In genomic region chr17:8079291-8080207, GRCh38 we compare ENCODE assay signal across 8 cellular contexts. TPM values are rescaled to one million over a fixed set of nuclear protein-coding genes. Genes with fewer than 3 reads are reported as not detected.
DNase-seq lines count a peak whose midpoint lies in the region; ATAC-seq, FAIRE-seq and TF ChIP-seq lines count a peak whose summit lies in the region.

No MANE protein-coding gene starts in this region.

- CTCF ChIA-PET in IMR-90 (lab: Yijun Ruan, JAX), result interaction anchor here (1.0 kb wide), 1 partner anchor 40 kb away, joined by 3 read pairs; no protein-coding TSS in a partner anchor

- H2BK20ac ChIP-seq in IMR-90 (ENCODE audit: low read depth, low read length), result no peak overlapping the region

- ATAC-seq in IMR-90 (ENCODE audit: low read depth), result peak; percentile 98

- H2AFZ ChIP-seq in IMR-90 (replicated peaks; ENCODE audit: low read length, poor library complexity) (peak overlapping the region; percentile 92), neuronal stem cell (ENCODE audit: low read length) (peak overlapping the region; percentile 89)

- DNase-seq in NCI-H524 (lab: John Stamatoyannopoulos, UW) (peak; percentile 27 to 72), NCI-H524 treated with DMSO at 0.1 percent for 48 hours (lab: John Stamatoyannopoulos, UW) (no peak), IMR-90 (peak; percentile 33), frontal cortex (ENCODE audit: low spot score in 2 of 2) (peak; percentile 79 to 92), neuronal stem cell (ENCODE audit: low spot score) (peak; percentile 80)
- peak; percentile 91 for DNase-seq in activated effector memory CD4-positive, alpha-beta T cell treated with anti-CD3 and anti-CD28 coated beads, Interleukin-2, amount 50 U/mL, for 16 hours

- no peak overlapping the region for H4K5ac ChIP-seq in IMR-90 (ENCODE audit: low read depth, low read length)

- H3K4me2 ChIP-seq in IMR-90 (ENCODE audit: low read depth, low read length) (peak overlapping the region; percentile 98), neuronal stem cell (ENCODE audit: insufficient read depth, low read length, poor library complexity, severe bottlenecking) (peak overlapping the region; percentile 83)

- peak; percentile 63 for TF ChIP-seq RAD21 in IMR-90 (IDR thresholded peaks at IDR 0.05; ENCODE audit: low read length)

- H3K4me1 ChIP-seq in IMR-90 (ENCODE audit: control insufficient read depth, insufficient read depth, low read length) (0 out of 2 replicates have a peak, but pooled peaks cover 1% of the 10 kb centered on the region), neuronal stem cell (ENCODE audit: control insufficient read depth in 2 of 2, insufficient read depth in 1 of 2, low read depth in 1 of 2, low read length in 2 of 2) (no peaks in the 10 kb centered on the region), subcutaneous abdominal adipose tissue (ENCODE audit: control insufficient read depth in 5 of 5, insufficient read depth in 5 of 5, low read length in 5 of 5) (peaks cover 0 to 16% (median 14%) of the 10 kb centered on the region in 5 donors)

- H3K4me3 ChIP-seq in IMR-90 (ENCODE audit: insufficient read depth, low read depth, low read length) (peak overlapping the region; percentile 48), neuronal stem cell (ENCODE audit: low read length in 2 of 2) (peak overlapping the region; percentile 37 to 85), subcutaneous abdominal adipose tissue (ENCODE audit: low read depth in 1 of 5, low read length in 5 of 5) (peak overlapping the region in 4 of 5 donors; percentile 51 to 68 (median 60))

- H3K4ac ChIP-seq in IMR-90 (ENCODE audit: low read depth, low read length), result no peak overlapping the region
- H3K4ac ChIP-seq in neuronal stem cell (ENCODE audit: low read length), result no peak overlapping the region

- no peaks in the 10 kb centered on the region for H3K36me3 ChIP-seq in IMR-90 (ENCODE audit: control insufficient read depth, insufficient read depth, low read length)
- H3K36me3 ChIP-seq in neuronal stem cell (replicated peaks in 1 of 2; ENCODE audit: control insufficient read depth in 2 of 2, insufficient read depth in 2 of 2, low read length in 2 of 2), result no peaks in the 10 kb centered on the region
- no peaks in the 10 kb centered on the region for H3K36me3 ChIP-seq in subcutaneous abdominal adipose tissue (ENCODE audit: control insufficient read depth in 5 of 5, insufficient read depth in 5 of 5, low read length in 5 of 5)

- no peaks in the 10 kb centered on the region for H3K9me1 ChIP-seq in IMR-90 (ENCODE audit: insufficient read depth, low read length)

- POLR2A ChIA-PET in IMR-90 (lab: Charles Lee; ENCODE audit: unreplicated experiment), result no interaction called here

- H4K91ac ChIP-seq in IMR-90 (ENCODE audit: insufficient read depth, low read depth, low read length) (no peak overlapping the region), neuronal stem cell (ENCODE audit: low read depth, low read length, poor library complexity) (no peak overlapping the region)

- no peaks in the 10 kb centered on the region for H4K20me1 ChIP-seq in IMR-90 (ENCODE audit: insufficient read depth, low read length)

- BruUV-seq in IMR-90 (replicated peaks; lab: Mats Ljungman, UMichigan), result no TSS peak

- WGBS in IMR-90 (ENCODE audit: extremely low coverage in 2 of 2, insufficient read length in 1 of 2), 2 experiments, result 2% methylated on average over 42 of the region's 87 CpGs; no CpG with 5 or more reads in 1 of the 2 experiments
- no CpG with 5 or more reads among the region's 87 CpGs for WGBS in neuronal stem cell (ENCODE audit: extremely low coverage in 2 of 2, insufficient read length in 2 of 2, insufficient replicate concordance in 1 of 2), 2 donors

- H2AK9ac ChIP-seq in IMR-90 (replicated peaks; ENCODE audit: low read depth, low read length, poor library complexity), result no peak overlapping the region

- H3K27ac ChIP-seq in IMR-90 (ENCODE audit: insufficient read depth, low read length), result no peak overlapping the region
- H3K27ac ChIP-seq in neuronal stem cell (replicated peaks; ENCODE audit: low read length), result no peak overlapping the region
- H3K27ac ChIP-seq in subcutaneous abdominal adipose tissue (ENCODE audit: low read depth, low read length), result no peak overlapping the region

- H3K18ac ChIP-seq in IMR-90 (ENCODE audit: low read depth, low read length), result no peak overlapping the region
- H3K18ac ChIP-seq in neuronal stem cell (ENCODE audit: low read length), result peak overlapping the region; percentile 90

- H2BK15ac ChIP-seq in IMR-90 (ENCODE audit: low read depth, low read length) (no peak overlapping the region), neuronal stem cell (ENCODE audit: low read length) (peak overlapping the region; percentile 91)

- no peaks in the 10 kb centered on the region for H3K9me3 ChIP-seq in IMR-90 (ENCODE audit: control insufficient read depth, insufficient read depth, low read length)
- H3K9me3 ChIP-seq in neuronal stem cell (replicated peaks in 1 of 2; ENCODE audit: control insufficient read depth in 2 of 2, insufficient read depth in 1 of 2, low read depth in 1 of 2, low read length in 2 of 2), result no peaks in the 10 kb centered on the region
- H3K9me3 ChIP-seq in subcutaneous abdominal adipose tissue (ENCODE audit: control insufficient read depth in 5 of 5, low read length in 5 of 5), result no peaks in the 10 kb centered on the region

- H3K9ac ChIP-seq in IMR-90 (ENCODE audit: low read depth, low read length) (no peak overlapping the region), neuronal stem cell (ENCODE audit: low read depth, low read length, poor library complexity) (peak overlapping the region; percentile 95), subcutaneous abdominal adipose tissue (ENCODE audit: low read length in 5 of 5) (peak overlapping the region in 4 of 5 donors; percentile 25 to 75 (median 48))

- no peak for FAIRE-seq in frontal cortex (lab: Jason Lieb, UNC)

- H3K79me1 ChIP-seq in IMR-90 (ENCODE audit: low read depth in 1 of 2, low read length in 2 of 2), result no peaks in the 10 kb centered on the region
- H3K79me1 ChIP-seq in neuronal stem cell (ENCODE audit: low read depth, low read length), result peaks cover 3% of the 10 kb centered on the region

- peak; percentile 77 for TF ChIP-seq CTCF in IMR-90 (conservative IDR thresholded peaks at IDR 0.05; ENCODE audit: low read depth, low read length)

- intact Hi-C loops in IMR-90 (cut with micrococcal nuclease), result loop anchor here (1.0 to 5.0 kb wide), 2 partner anchors 39 to 78 kb away; partner anchors contain the start of gene ALOXE3

- no peak overlapping the region for H2BK120ac ChIP-seq in IMR-90 (ENCODE audit: low read depth, low read length)
- H2BK120ac ChIP-seq in neuronal stem cell (ENCODE audit: low read depth, low read length), result no peak overlapping the region

- H3K23ac ChIP-seq in IMR-90 (ENCODE audit: low read depth, low read length) (no peak overlapping the region), neuronal stem cell (ENCODE audit: low read depth, low read length, poor library complexity) (peak overlapping the region; percentile 90)

- no peak overlapping the region for H3K56ac ChIP-seq in IMR-90 (ENCODE audit: extremely low read depth, insufficient read depth, low read length)

- H3K14ac ChIP-seq in IMR-90 (replicated peaks; ENCODE audit: low read depth, low read length) (no peak overlapping the region), neuronal stem cell (ENCODE audit: low read length) (peak overlapping the region; percentile 84)

- H3K27me3 ChIP-seq in IMR-90 (ENCODE audit: control insufficient read depth, insufficient read depth, low read length) (peaks cover 64% of the 10 kb centered on the region), neuronal stem cell (ENCODE audit: control insufficient read depth in 3 of 3, insufficient read depth in 3 of 3, low read depth in 1 of 3, low read length in 3 of 3) (peaks cover 6 to 84% (median 50%) of the 10 kb centered on the region in 3 experiments), subcutaneous abdominal adipose tissue (ENCODE audit: control insufficient read depth in 5 of 5, insufficient read depth in 4 of 5, low read length in 5 of 5) (peaks cover 33 to 63% (median 49%) of the 10 kb centered on the region in 5 donors)

- in situ Hi-C loops in IMR-90 (cut with MboI; ENCODE audit: low sequenced_read_pairs), result loop anchor here (25.0 kb wide), 2 partner anchors 233 to 683 kb away; partner anchors contain the start of genes ARHGEF15 and SPDYE4

- TF ChIP-seq POLR2A in IMR-90 (IDR thresholded peaks at IDR 0.05; ENCODE audit: low read depth, low read length) (no peak), Raji (IDR thresholded peaks at IDR 0.05; ENCODE audit: insufficient read depth, low read depth, low read length) (peak; percentile 84)

- H4K8ac ChIP-seq in IMR-90 (ENCODE audit: low read depth in 2 of 2, low read length in 2 of 2) (no peak overlapping the region), neuronal stem cell (ENCODE audit: low read depth, low read length) (peak overlapping the region; percentile 78)

- dilution Hi-C loops in IMR-90 (cut with HindIII; ENCODE audit: low sequenced_read_pairs, unreplicated experiment), result no loop called here

- no peak overlapping the region for H2AK5ac ChIP-seq in IMR-90 (ENCODE audit: low read depth, low read length)
- H2AK5ac ChIP-seq in neuronal stem cell (ENCODE audit: low read depth, low read length), result peak overlapping the region; percentile 59

- H2BK5ac ChIP-seq in IMR-90 (ENCODE audit: low read depth, low read length, poor library complexity, severe bottlenecking) (no peak overlapping the region), neuronal stem cell (ENCODE audit: low read length) (peak overlapping the region; percentile 61)

- H2BK12ac ChIP-seq in neuronal stem cell (ENCODE audit: low read length), result peak overlapping the region; percentile 75

RNA-seq across cellular contexts. Expression of gene ALOX12B, which starts 8.0 kb away (rescaled TPM):
- total RNA-seq in IMR-90 (2012; rRNA removed), result not detected in 2 replicates
- not detected in 2 replicates for polyA plus RNA-seq in IMR-90 (2012; rRNA removed)
- polyA plus RNA-seq in IMR-90 (2012; cell fraction: cytosol; rRNA removed), result not detected in 2 replicates
- not detected in 2 replicates for polyA plus RNA-seq in IMR-90 (2012; cell fraction: nucleus; rRNA removed; ENCODE audit: low replicate concordance)
- total RNA-seq in frontal cortex, result not detected
- 0.33 TPM for polyA plus RNA-seq in neuronal stem cell (2013, experiment 1 of 2)
- polyA plus RNA-seq in neuronal stem cell (2013, experiment 2 of 2), result 0.29 TPM

RNA-seq across cellular contexts. Expression of gene ALOXE3, which starts 38.8 kb away (rescaled TPM):
- total RNA-seq in IMR-90 (2012; rRNA removed) (under 0.01 TPM in 2 replicates), frontal cortex (0.82 TPM)
- 0.19 and 0.26 TPM in 2 replicates for polyA plus RNA-seq in IMR-90 (2012; rRNA removed)
- polyA plus RNA-seq in IMR-90 (2012; cell fraction: cytosol; rRNA removed), result 0.06 and 0.19 TPM in 2 replicates
- 0.52 and 0.83 TPM in 2 replicates for polyA plus RNA-seq in IMR-90 (2012; cell fraction: nucleus; rRNA removed; ENCODE audit: low replicate concordance)
- polyA plus RNA-seq in neuronal stem cell (2013, experiment 1 of 2), result 0.07 TPM
- polyA plus RNA-seq in neuronal stem cell (2013, experiment 2 of 2), result 0.11 TPM

RNA-seq across cellular contexts. Expression of gene ALOX15B, which starts 40.7 kb away (rescaled TPM):
- not detected in 2 replicates for total RNA-seq in IMR-90 (2012; rRNA removed)
- not detected in 2 replicates for polyA plus RNA-seq in IMR-90 (2012; rRNA removed)
- polyA plus RNA-seq in IMR-90 (2012; cell fraction: cytosol; rRNA removed), result 0.03 TPM in 1 of 2 replicates, not detected in the other
- not detected in 2 replicates for polyA plus RNA-seq in IMR-90 (2012; cell fraction: nucleus; rRNA removed; ENCODE audit: low replicate concordance)
- total RNA-seq in frontal cortex, result under 0.01 TPM
- not detected for polyA plus RNA-seq in neuronal stem cell (2013, experiment 1 of 2)
- polyA plus RNA-seq in neuronal stem cell (2013, experiment 2 of 2), result not detected

RNA-seq across cellular contexts. Expression of gene HES7, which starts 44.4 kb away (rescaled TPM):
- total RNA-seq in IMR-90 (2012; rRNA removed) (not detected in 2 replicates), frontal cortex (1.2 TPM)
- 0.43 and 0.56 TPM in 2 replicates for polyA plus RNA-seq in IMR-90 (2012; rRNA removed)
- 0.66 and 1.9 TPM in 2 replicates for polyA plus RNA-seq in IMR-90 (2012; cell fraction: cytosol; rRNA removed)
- 1.8 and 4.2 TPM in 2 replicates for polyA plus RNA-seq in IMR-90 (2012; cell fraction: nucleus; rRNA removed; ENCODE audit: low replicate concordance)
- polyA plus RNA-seq in neuronal stem cell (2013, experiment 1 of 2), result 5.8 TPM
- polyA plus RNA-seq in neuronal stem cell (2013, experiment 2 of 2), result 4.2 TPM
